25 cellular contexts compared by ENCODE assay signal in genomic region chr2:16252251-16252650, GRCh38.
DNase-seq lines count a peak whose midpoint lies in the region; ATAC-seq and TF ChIP-seq lines count a peak whose summit lies in the region.
"Had no signal": no experiment of that assay in that cellular context is flagged by ENCODE, and none has a peak within 500 bp of the region (broad histone marks: within the 10 kb centered on the region; RNA-seq: fewer than 3 reads in every experiment).

No MANE protein-coding gene starts in this region.

- H3K27me3 ChIP-seq in right atrium auricular region (no peaks in the 10 kb centered on the region), colonic mucosa (no peaks in the 10 kb centered on the region)
- H3K27me3 ChIP-seq: BLaER1 treated with 17β-estradiol and CSF1 and Interleukin-3, amounts not matched to agents 10 nM and 100 nM had no signal

- peaks cover 50% of the 10 kb centered on the region for H3K4me1 Mint-ChIP-seq in neural crest cell
- H3K4me1 Mint-ChIP-seq in stimulated activated naive B cell treated with anti-CD40 and anti-IgM and Interleukin-4, amounts not matched to agents 10 μg/mL and 1 μg/mL and 100 μg/mL, for 72 hours, result no peaks in the 10 kb centered on the region
- H3K4me1 Mint-ChIP-seq: CD4-positive, alpha-beta memory T cell had no signal

- TF ChIP-seq CTCF in right atrium auricular region (IDR thresholded peaks at IDR 0.05) (no peak), neural crest cell (conservative IDR thresholded peaks at IDR 0.05) (no peak), colonic mucosa (IDR thresholded peaks at IDR 0.05) (no peak)

- H3K4me3 ChIP-seq in right atrium auricular region (no peak overlapping the region), colonic mucosa (no peak overlapping the region)
- H3K4me3 ChIP-seq: BLaER1 treated with 17β-estradiol and CSF1 and Interleukin-3, amounts not matched to agents 10 nM and 100 nM had no signal

- H3K27ac Mint-ChIP-seq in neural crest cell (ENCODE audit: unreplicated experiment), result peak overlapping the region; percentile 48
- H3K27ac Mint-ChIP-seq in stimulated activated naive B cell treated with anti-CD40 and anti-IgM and Interleukin-4, amounts not matched to agents 10 μg/mL and 1 μg/mL and 100 μg/mL, for 72 hours, result peak overlapping the region; percentile 9
- H3K27ac Mint-ChIP-seq: CD4-positive, alpha-beta memory T cell had no signal

- no peaks in the 10 kb centered on the region for H3K36me3 Mint-ChIP-seq in neural crest cell (ENCODE audit: low read depth)
- H3K36me3 Mint-ChIP-seq in stimulated activated naive B cell treated with anti-CD40 and anti-IgM and Interleukin-4, amounts not matched to agents 10 μg/mL and 1 μg/mL and 100 μg/mL, for 72 hours, result no peaks in the 10 kb centered on the region
- H3K36me3 Mint-ChIP-seq: CD4-positive, alpha-beta memory T cell had no signal

- ATAC-seq in left ventricle myocardium superior (no peak), GM18873 (IDR thresholded peaks at IDR 0.05; ENCODE audit: low FRiP score, unreplicated experiment) (no peak), GM19452 (IDR thresholded peaks at IDR 0.05; ENCODE audit: unreplicated experiment) (no peak)
- no peak for ATAC-seq in stimulated activated naive B cell treated with anti-CD40 and anti-IgM and Interleukin-4, amounts not matched to agents 10 μg/mL and 1 μg/mL and 100 μg/mL, for 72 hours (replicated peaks)
- ATAC-seq: Panc1 had no signal

- no peak overlapping the region for H3K27ac ChIP-seq in right atrium auricular region
- no peak overlapping the region for H3K27ac ChIP-seq in colonic mucosa
- H3K27ac ChIP-seq: 22Rv1; BLaER1 treated with 17β-estradiol and CSF1 and Interleukin-3, amounts not matched to agents 10 nM and 100 nM; KMS-11 had no signal

- H3K4me1 ChIP-seq in right atrium auricular region (no peaks in the 10 kb centered on the region), colonic mucosa (no peaks in the 10 kb centered on the region)

- H3K9ac ChIP-seq in colonic mucosa (ENCODE audit: low read depth in 2 of 2, low read length in 2 of 2), result no peak overlapping the region
- H3K9ac ChIP-seq: BLaER1 treated with 17β-estradiol and CSF1 and Interleukin-3, amounts not matched to agents 10 nM and 100 nM; KMS-11 had no signal

- intact Hi-C loops in left ventricle myocardium superior (cut with micrococcal nuclease) (loop anchor here (10.0 kb wide), 1 partner anchor 67 kb away; no protein-coding TSS in a partner anchor), colonic mucosa (cut with DNase I) (no loop called here)

- H3K27me3 Mint-ChIP-seq in neural crest cell (ENCODE audit: low read depth), result peaks cover 3% of the 10 kb centered on the region
- H3K27me3 Mint-ChIP-seq in stimulated activated naive B cell treated with anti-CD40 and anti-IgM and Interleukin-4, amounts not matched to agents 10 μg/mL and 1 μg/mL and 100 μg/mL, for 72 hours, result peaks cover 4 to 23% of the 10 kb centered on the region in 2 donors

- H3K9me3 ChIP-seq in right atrium auricular region, result no peaks in the 10 kb centered on the region
- H3K9me3 ChIP-seq in colonic mucosa, result no peaks in the 10 kb centered on the region
- H3K9me3 ChIP-seq: BLaER1 treated with 17β-estradiol and CSF1 and Interleukin-3, amounts not matched to agents 10 nM and 100 nM had no signal

- H3K36me3 ChIP-seq in right atrium auricular region (no peaks in the 10 kb centered on the region), colonic mucosa (no peaks in the 10 kb centered on the region)
- H3K36me3 ChIP-seq: BLaER1 treated with 17β-estradiol and CSF1 and Interleukin-3, amounts not matched to agents 10 nM and 100 nM had no signal

- H3K9me3 Mint-ChIP-seq in neural crest cell, result no peaks in the 10 kb centered on the region
- H3K9me3 Mint-ChIP-seq in stimulated activated naive B cell treated with anti-CD40 and anti-IgM and Interleukin-4, amounts not matched to agents 10 μg/mL and 1 μg/mL and 100 μg/mL, for 72 hours, result peaks cover 0 to 7% of the 10 kb centered on the region in 2 donors

- peak overlapping the region; percentile 35 for H3K4me3 Mint-ChIP-seq in neural crest cell
- no peak overlapping the region for H3K4me3 Mint-ChIP-seq in stimulated activated naive B cell treated with anti-CD40 and anti-IgM and Interleukin-4, amounts not matched to agents 10 μg/mL and 1 μg/mL and 100 μg/mL, for 72 hours
- H3K4me3 Mint-ChIP-seq: CD4-positive, alpha-beta memory T cell had no signal

- peak; percentile 36 for DNase-seq in right atrium auricular region (ENCODE audit: low spot score)
- no peak for DNase-seq in left ventricle myocardium superior
- DNase-seq in neural crest cell (ENCODE audit: low read depth, low spot score), result no peak
- no peak for DNase-seq in stimulated activated naive B cell treated with anti-CD40 and anti-IgM and Interleukin-4, amounts not matched to agents 10 μg/mL and 1 μg/mL and 100 μg/mL, for 72 hours
- DNase-seq in colonic mucosa, result no peak
- DNase-seq in NCI-H2171 (lab: John Stamatoyannopoulos, UW), result no peak
- DNase-seq: ACHN; Calu3; CD4-positive, alpha-beta memory T cell; DMS153; IMR-90; NCI-H1092 treated with DMSO at 0.1 percent for 48 hours; NCI-H1436 treated with DMSO at 0.1 percent for 48 hours; NCI-H1930; NCI-H226; NCI-H510A treated with DMSO at 0.1 percent for 48 hours; NCI-H774; NK-92 treated with Interleukin-12 subunit alpha and Interleukin-12 subunit beta, amount 100 ng/mL, for 24 hours; SIG-M5 had no signal
